Comparison of ENCODE assay signal across 8 cellular contexts in the genomic region with DNA sequence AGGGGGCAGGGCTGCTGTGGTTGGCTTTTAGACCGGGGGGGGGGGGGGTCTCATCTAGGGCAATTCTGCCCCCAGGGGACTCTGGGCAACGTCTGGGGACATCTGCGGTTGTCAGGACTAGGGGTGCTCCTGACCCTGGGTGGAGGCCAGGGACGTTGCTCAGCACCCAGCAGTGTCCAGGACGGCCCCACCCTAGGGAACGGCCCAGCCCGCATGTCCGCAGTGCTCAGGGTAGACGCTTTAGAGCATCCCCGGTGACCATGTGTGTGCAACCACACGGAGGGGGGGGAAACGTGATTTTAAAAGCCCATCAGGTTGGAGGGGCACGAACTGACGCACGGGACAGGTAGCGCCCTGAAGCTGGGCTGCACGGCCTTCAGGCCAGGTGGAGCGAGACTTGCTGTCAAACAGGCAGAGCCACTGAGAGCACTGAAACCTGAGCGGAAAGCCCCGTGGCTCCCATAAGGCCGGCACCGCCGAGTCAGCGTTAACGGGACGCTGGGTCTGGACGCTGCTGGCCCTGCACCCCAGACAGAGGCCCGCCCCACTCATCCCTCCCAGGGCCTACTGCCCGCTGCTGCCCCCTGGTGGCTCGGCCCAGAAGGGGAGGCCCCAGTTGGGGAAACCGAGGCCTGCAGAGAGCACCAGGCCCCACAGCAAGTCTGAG. TPM values are rescaled to one million over a fixed set of nuclear protein-coding genes. Genes with fewer than 3 reads are reported as not detected.
DNase-seq lines count a peak whose midpoint lies in the region; ATAC-seq lines count a peak whose summit lies in the region.

No MANE protein-coding gene starts in this region.

- H3K27ac ChIP-seq in right cardiac atrium (ENCODE audit: low read length): no peak overlapping the region

- H3K4me1 ChIP-seq in right cardiac atrium (ENCODE audit: control insufficient read depth, insufficient read depth, low read length): no peaks in the 10 kb centered on the region

- H3K4me3 ChIP-seq in right cardiac atrium (ENCODE audit: low read length): no peak overlapping the region

- no peaks in the 10 kb centered on the region for H3K27me3 ChIP-seq in right cardiac atrium (ENCODE audit: control insufficient read depth, insufficient read depth)

- H3K9me3 ChIP-seq in right cardiac atrium (ENCODE audit: control insufficient read depth, low read length): no peaks in the 10 kb centered on the region

- DNase-seq in DMS 273 (lab: John Stamatoyannopoulos, UW; ENCODE audit: unreplicated experiment): peak; percentile 52
- DNase-seq in DMS 273 treated with DMSO at 0.1 percent for 48 hours (lab: John Stamatoyannopoulos, UW): no peak
- peak; percentile 54 for DNase-seq in SK-MEL-5 (ENCODE audit: low read depth, low spot score)
- peak in 32 of 56 donors; percentile 9 to 75 (median 38) for DNase-seq in amygdala (lab: John Stamatoyannopoulos, UW)
- DNase-seq in right cardiac atrium: peak; percentile 84 to 93 (median 92)
- peak; percentile 25 to 44 for DNase-seq in stimulated activated CD4-positive, alpha-beta T cell treated with anti-CD3 and anti-CD28 coated beads, Interleukin-12 subunit alpha, Interleukin-12 subunit beta, amount 100 ng/mL, for 24 hours (ENCODE audit: low read depth in 2 of 2)
- DNase-seq in GF-D8 (lab: John Stamatoyannopoulos, UW): no peak
- DNase-seq in NCI-H748 (lab: John Stamatoyannopoulos, UW; ENCODE audit: unreplicated experiment): no peak

- ATAC-seq in right cardiac atrium: peak; percentile 84 to 85

- WGBS in right cardiac atrium: 36% methylated on average over 31 of the region's 31 CpGs

- intact Hi-C loops in right cardiac atrium (cut with DNase I): loop anchor here in 3 of 4 donors (5.0 to 10.0 kb wide), 3 partner anchors 71 to 313 kb away; no protein-coding TSS in a partner anchor

- in situ Hi-C loops in SK-MEL-5 (cut with HindIII; ENCODE audit: low pct_unique_long_range_greater_than_20kb, low sequenced_read_pairs): no loop called here

RNA-seq across cellular contexts. Expression of a gene that starts 8.3 kb away (rescaled TPM):
- total RNA-seq in SK-MEL-5 (2014; rRNA removed; shearing (Covaris generic)): 15.2 and 16.6 TPM in 2 replicates
- polyA plus RNA-seq in SK-MEL-5 (2015; cell fraction: cytosol; rRNA removed): 21.3 and 27.5 TPM in 2 replicates
- polyA plus RNA-seq in SK-MEL-5 (2015; cell fraction: nucleus; rRNA removed): 50.8 and 51.0 TPM in 2 replicates
- total RNA-seq in right cardiac atrium: 10 to 100 TPM; 13.8 to 17.8 (median 14.4) TPM
- polyA plus RNA-seq in right cardiac atrium: 13.5 TPM

RNA-seq across cellular contexts. Expression of a gene that starts 11.6 kb away (rescaled TPM):
- 0.16 and 0.27 TPM in 2 replicates for total RNA-seq in SK-MEL-5 (2014; rRNA removed; shearing (Covaris generic))
- 1.00 and 1.5 TPM in 2 replicates for polyA plus RNA-seq in SK-MEL-5 (2015; cell fraction: cytosol; rRNA removed)
- 0.32 TPM in 1 of 2 replicates, not detected in the other for polyA plus RNA-seq in SK-MEL-5 (2015; cell fraction: nucleus; rRNA removed)
- 1 to 10 TPM; 1.3 to 2.2 (median 2.0) TPM for total RNA-seq in right cardiac atrium
- 1.8 TPM for polyA plus RNA-seq in right cardiac atrium

RNA-seq across cellular contexts. Expression of a gene that starts 33.0 kb away (rescaled TPM):
- total RNA-seq in SK-MEL-5 (2014; rRNA removed; shearing (Covaris generic)): 0.29 and 0.45 TPM in 2 replicates
- 0.83 and 1.2 TPM in 2 replicates for polyA plus RNA-seq in SK-MEL-5 (2015; cell fraction: cytosol; rRNA removed)
- 0.57 and 0.76 TPM in 2 replicates for polyA plus RNA-seq in SK-MEL-5 (2015; cell fraction: nucleus; rRNA removed)
- 1 to 10 TPM in 2 of 4 donors, under 1 TPM in 2; 0.89 to 2.1 (median 1.2) TPM for total RNA-seq in right cardiac atrium
- 1.2 TPM for polyA plus RNA-seq in right cardiac atrium

RNA-seq across cellular contexts. Expression of a gene that starts 45.5 kb away (rescaled TPM):
- 550 and 588 TPM in 2 replicates for total RNA-seq in SK-MEL-5 (2014; rRNA removed; shearing (Covaris generic))
- 1,015 and 1,089 TPM in 2 replicates for polyA plus RNA-seq in SK-MEL-5 (2015; cell fraction: cytosol; rRNA removed)
- polyA plus RNA-seq in SK-MEL-5 (2015; cell fraction: nucleus; rRNA removed): 1,678 and 1,969 TPM in 2 replicates
- total RNA-seq in right cardiac atrium: 10 to 100 TPM; 35.7 to 46.0 (median 36.2) TPM
- 50.5 TPM for polyA plus RNA-seq in right cardiac atrium

Comparison
In these comparisons a context has a peak if more than half of its experiments do, and no peak if none do; other contexts are left out.
1. DNase-seq: peak in DMS 273 (single experiment), SK-MEL-5 (single experiment), amygdala (32 of 56), right cardiac atrium (3 of 3) and stimulated activated CD4-positive, alpha-beta T cell treated with anti-CD3 and anti-CD28 coated beads, Interleukin-12 subunit alpha, Interleukin-12 subunit beta, amount 100 ng/mL, for 24 hours (2 of 2); none in DMS 273 treated with DMSO at 0.1 percent for 48 hours (single experiment), GF-D8 (single experiment) and NCI-H748 (single experiment).